Comparison of ENCODE assay signal across 1 cellular context in the genomic region with DNA sequence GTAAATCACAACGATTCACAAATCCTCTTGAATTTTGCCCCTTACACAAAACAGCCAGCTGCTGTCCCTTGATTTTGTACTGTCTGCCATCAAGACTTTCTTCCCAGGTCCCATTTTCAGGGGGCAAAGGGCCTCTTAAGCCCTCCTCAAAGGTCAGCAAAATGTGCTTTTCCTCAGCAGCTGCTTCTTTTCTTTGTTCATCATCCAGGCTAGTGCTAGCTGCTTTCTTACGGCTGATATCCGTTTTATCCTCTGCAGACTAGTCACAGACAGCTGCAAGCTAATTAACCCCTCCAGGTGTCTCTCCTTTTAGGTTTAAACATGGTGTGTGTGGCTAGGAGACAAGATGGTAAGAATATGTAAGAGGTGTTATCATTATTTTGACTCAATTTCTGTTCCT.
TF ChIP-seq lines count a peak whose summit lies in the region.

No MANE protein-coding gene starts in this region.

TF ChIP-seq in H1, 55 proteins besides CTCF, POLR2A, EP300 and RAD21:
- TF ChIP-seq EZH2 (IDR thresholded peaks at IDR 0.05; ENCODE audit: low read depth, low read length, severe bottlenecking) (no peak), SP4 (IDR thresholded peaks at IDR 0.05; ENCODE audit: low read length) (no peak), SIN3A (conservative IDR thresholded peaks at IDR 0.05 in 1 of 2, IDR thresholded peaks at IDR 0.05 in 1 of 2; ENCODE audit: low read depth in 1 of 2, low read length in 2 of 2) (no peak), YY1 (IDR thresholded peaks at IDR 0.05; ENCODE audit: low read depth, low read length) (no peak), MAX (IDR thresholded peaks at IDR 0.05) (no peak), TAF1 (IDR thresholded peaks at IDR 0.05; ENCODE audit: low read depth, low read length) (no peak), BACH1 (IDR thresholded peaks at IDR 0.05; ENCODE audit: low read length) (no peak), MAFK (IDR thresholded peaks at IDR 0.05; ENCODE audit: low read depth, low read length) (no peak), JUN (IDR thresholded peaks at IDR 0.05; ENCODE audit: low read depth, low read length) (no peak), CHD2 (IDR thresholded peaks at IDR 0.05; ENCODE audit: low read length) (no peak), TBP (IDR thresholded peaks at IDR 0.05; ENCODE audit: low read depth, low read length) (no peak), NRF1 (IDR thresholded peaks at IDR 0.05; ENCODE audit: low read depth, low read length) (no peak), RXRA (IDR thresholded peaks at IDR 0.05; ENCODE audit: insufficient read depth, low read depth, low read length) (no peak), CBX8 (IDR thresholded peaks at IDR 0.05; ENCODE audit: borderline replicate concordance, low read depth, low read length) (no peak)
TF ChIP-seq in H1: peak in this region for 0.
